1 cellular context compared by ENCODE assay signal in the genomic region with DNA sequence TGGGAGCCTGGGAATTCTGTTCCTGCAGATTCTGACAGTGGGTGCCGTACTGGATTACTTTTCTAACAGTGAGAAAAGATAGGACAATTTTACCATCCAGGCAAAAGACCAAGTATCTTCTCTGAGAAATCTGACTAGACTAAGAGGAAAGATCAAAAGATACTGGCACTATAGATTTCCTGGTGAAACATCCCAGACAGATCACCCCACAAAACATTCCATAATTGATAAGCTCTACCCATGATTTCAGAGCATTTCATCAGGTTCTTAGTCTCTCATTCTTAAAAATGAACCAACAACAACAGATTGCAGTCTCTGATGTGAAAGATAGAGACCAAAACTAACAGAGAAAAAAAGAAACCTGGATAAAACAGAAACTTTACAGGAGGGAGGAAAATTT.
TF ChIP-seq lines count a peak whose summit lies in the region.

No MANE protein-coding gene starts in this region.

TF ChIP-seq in K562, 482 proteins besides CTCF, POLR2A, EP300 and RAD21 (continued from another document and continues in another):
- TF ChIP-seq, protein P1, sequence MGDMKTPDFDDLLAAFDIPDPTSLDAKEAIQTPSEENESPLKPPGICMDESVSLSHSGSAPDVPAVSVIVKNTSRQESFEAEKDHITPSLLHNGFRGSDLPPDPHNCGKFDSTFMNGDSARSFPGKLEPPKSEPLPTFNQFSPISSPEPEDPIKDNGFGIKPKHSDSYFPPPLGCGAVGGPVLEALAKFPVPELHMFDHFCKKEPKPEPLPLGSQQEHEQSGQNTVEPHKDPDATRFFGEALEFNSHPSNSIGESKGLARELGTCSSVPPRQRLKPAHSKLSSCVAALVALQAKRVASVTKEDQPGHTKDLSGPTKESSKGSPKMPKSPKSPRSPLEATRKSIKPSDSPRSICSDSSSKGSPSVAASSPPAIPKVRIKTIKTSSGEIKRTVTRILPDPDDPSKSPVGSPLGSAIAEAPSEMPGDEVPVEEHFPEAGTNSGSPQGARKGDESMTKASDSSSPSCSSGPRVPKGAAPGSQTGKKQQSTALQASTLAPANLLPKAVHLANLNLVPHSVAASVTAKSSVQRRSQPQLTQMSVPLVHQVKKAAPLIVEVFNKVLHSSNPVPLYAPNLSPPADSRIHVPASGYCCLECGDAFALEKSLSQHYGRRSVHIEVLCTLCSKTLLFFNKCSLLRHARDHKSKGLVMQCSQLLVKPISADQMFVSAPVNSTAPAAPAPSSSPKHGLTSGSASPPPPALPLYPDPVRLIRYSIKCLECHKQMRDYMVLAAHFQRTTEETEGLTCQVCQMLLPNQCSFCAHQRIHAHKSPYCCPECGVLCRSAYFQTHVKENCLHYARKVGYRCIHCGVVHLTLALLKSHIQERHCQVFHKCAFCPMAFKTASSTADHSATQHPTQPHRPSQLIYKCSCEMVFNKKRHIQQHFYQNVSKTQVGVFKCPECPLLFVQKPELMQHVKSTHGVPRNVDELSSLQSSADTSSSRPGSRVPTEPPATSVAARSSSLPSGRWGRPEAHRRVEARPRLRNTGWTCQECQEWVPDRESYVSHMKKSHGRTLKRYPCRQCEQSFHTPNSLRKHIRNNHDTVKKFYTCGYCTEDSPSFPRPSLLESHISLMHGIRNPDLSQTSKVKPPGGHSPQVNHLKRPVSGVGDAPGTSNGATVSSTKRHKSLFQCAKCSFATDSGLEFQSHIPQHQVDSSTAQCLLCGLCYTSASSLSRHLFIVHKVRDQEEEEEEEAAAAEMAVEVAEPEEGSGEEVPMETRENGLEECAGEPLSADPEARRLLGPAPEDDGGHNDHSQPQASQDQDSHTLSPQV (IDR thresholded peaks at IDR 0.05) = no peak
- TF ChIP-seq NCOA6 (IDR thresholded peaks at IDR 0.05) (no peak), NR2F6 (CRISPR knock-in tag; IDR thresholded peaks at IDR 0.05) (no peak), POLR2H (tag; IDR thresholded peaks at IDR 0.05; ENCODE audit: low read depth) (no peak; the same call in 1 of the 2 replicates), NR3C1 (CRISPR knock-in tag; IDR thresholded peaks at IDR 0.05) (no peak), ZNF133 (CRISPR knock-in tag; IDR thresholded peaks at IDR 0.05) (no peak), TEAD2 (tag; IDR thresholded peaks at IDR 0.05) (no peak), TBL1XR1 (IDR thresholded peaks at IDR 0.05; ENCODE audit: low read length in 2 of 2) (no peak), DIDO1 (tag; IDR thresholded peaks at IDR 0.05; ENCODE audit: low read depth) (no peak), ZBTB1 (CRISPR knock-in tag; IDR thresholded peaks at IDR 0.05; ENCODE audit: borderline replicate concordance, low read depth) (no peak), ZBTB40 (IDR thresholded peaks at IDR 0.05) (no peak), ZBTB40 (CRISPR knock-in tag; IDR thresholded peaks at IDR 0.05) (no peak), HEY1 (CRISPR knock-in tag; IDR thresholded peaks at IDR 0.05; ENCODE audit: borderline replicate concordance) (no peak), ZNF217 (CRISPR knock-in tag; IDR thresholded peaks at IDR 0.05) (no peak), NKRF (IDR thresholded peaks at IDR 0.05; ENCODE audit: borderline replicate concordance) (no peak), RBM34 (IDR thresholded peaks at IDR 0.05; ENCODE audit: borderline replicate concordance, insufficient read depth, low read length) (no peak), SMAD2 (IDR thresholded peaks at IDR 0.05; ENCODE audit: low read depth, low read length) (no peak), ZNF24 (IDR thresholded peaks at IDR 0.05) (no peak), THRB (CRISPR knock-in tag; conservative IDR thresholded peaks at IDR 0.05) (no peak), ZNF408 (CRISPR knock-in tag; IDR thresholded peaks at IDR 0.05; ENCODE audit: low read depth) (no peak), MAZ (CRISPR knock-in tag; conservative IDR thresholded peaks at IDR 0.05 in 1 of 2, IDR thresholded peaks at IDR 0.05 in 1 of 2) (no peak), BRCA1 (IDR thresholded peaks at IDR 0.05) (no peak), BRCA1 (CRISPR knock-in tag; IDR thresholded peaks at IDR 0.05) (no peak), NEUROD1 (IDR thresholded peaks at IDR 0.05; ENCODE audit: borderline replicate concordance, low read depth, low read length, partially characterized antibody) (no peak), CEBPB (tag; IDR thresholded peaks at IDR 0.05) (no peak), FOSL1 (tag; conservative IDR thresholded peaks at IDR 0.05) (no peak; the same call in 1 of the 2 replicates), BHLHE40 (IDR thresholded peaks at IDR 0.05; ENCODE audit: low read length) (no peak), RBM39 (optimal IDR thresholded peaks at IDR 0.05; ENCODE audit: low read depth, low read length) (no peak), ZNF184 (CRISPR knock-in tag; IDR thresholded peaks at IDR 0.05) (no peak), GATA2 (CRISPR knock-in tag; IDR thresholded peaks at IDR 0.05) (no peak), SP2 (IDR thresholded peaks at IDR 0.05; ENCODE audit: extremely low read depth, low read depth, low read length, poor library complexity, severe bottlenecking) (no peak), NFRKB (IDR thresholded peaks at IDR 0.05; ENCODE audit: low read depth) (no peak), TRIM24 (IDR thresholded peaks at IDR 0.05) (peak in 1 of 2 experiments; percentile 76; a peak in 1 of 4 replicates), TARDBP (IDR thresholded peaks at IDR 0.05) (0 out of 2 replicates have a peak, but pooled peaks have one; percentile 30), RBM22 (IDR thresholded peaks at IDR 0.05; ENCODE audit: low read depth, low read length, poor library complexity, severe bottlenecking) (no peak), CREBBP (IDR thresholded peaks at IDR 0.05; ENCODE audit: low read depth, low read length) (no peak), MYC (IDR thresholded peaks at IDR 0.05; ENCODE audit: low read depth, low read length) (no peak), MYC (CRISPR knock-in tag; IDR thresholded peaks at IDR 0.05; ENCODE audit: borderline replicate concordance, low read depth) (no peak), ETV1 (tag; conservative IDR thresholded peaks at IDR 0.05; ENCODE audit: low read depth) (no peak), GMEB1 (CRISPR knock-in tag; IDR thresholded peaks at IDR 0.05) (no peak), POLR3A (IDR thresholded peaks at IDR 0.05; ENCODE audit: borderline replicate concordance, extremely low read depth, insufficient read depth, insufficient read length) (no peak)
- TF ChIP-seq, protein P2, sequence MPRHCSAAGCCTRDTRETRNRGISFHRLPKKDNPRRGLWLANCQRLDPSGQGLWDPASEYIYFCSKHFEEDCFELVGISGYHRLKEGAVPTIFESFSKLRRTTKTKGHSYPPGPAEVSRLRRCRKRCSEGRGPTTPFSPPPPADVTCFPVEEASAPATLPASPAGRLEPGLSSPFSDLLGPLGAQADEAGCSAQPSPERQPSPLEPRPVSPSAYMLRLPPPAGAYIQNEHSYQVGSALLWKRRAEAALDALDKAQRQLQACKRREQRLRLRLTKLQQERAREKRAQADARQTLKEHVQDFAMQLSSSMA (CRISPR knock-in tag; IDR thresholded peaks at IDR 0.05) = no peak
